ENCODE assay signal across 14 cellular contexts in genomic region chr1:228494044-228494353, GRCh38. TPM values are rescaled to one million over a fixed set of nuclear protein-coding genes. Genes with fewer than 3 reads are reported as not detected.
DNase-seq lines count a peak whose midpoint lies in the region; ATAC-seq and TF ChIP-seq lines count a peak whose summit lies in the region.
"Had no signal": no experiment of that assay in that cellular context is flagged by ENCODE, and none has a peak within 500 bp of the region (broad histone marks: within the 10 kb centered on the region; RNA-seq: fewer than 3 reads in every experiment).

No MANE protein-coding gene starts in this region.

- H2BK12ac ChIP-seq in neuronal stem cell (ENCODE audit: low read length), result no peak overlapping the region

- intact Hi-C loops in CD4-positive, alpha-beta T cell (cut with DNase I, micrococcal nuclease), result no loop called here
- intact Hi-C loops in aorta (cut with DNase I), result no loop called here
- intact Hi-C loops in breast epithelium (cut with DNase I; ENCODE audit: low total_unique reads), result loop anchor here (1.0 kb wide), 1 partner anchor 15 kb away; no protein-coding TSS in a partner anchor

- no peaks in the 10 kb centered on the region for H3K4me1 ChIP-seq in endodermal cell (ENCODE audit: control insufficient read depth, insufficient read depth, low read length)
- peaks cover 0 to 2% of the 10 kb centered on the region in 2 donors for H3K4me1 ChIP-seq in neuronal stem cell (ENCODE audit: control insufficient read depth in 2 of 2, insufficient read depth in 1 of 2, low read depth in 1 of 2, low read length in 2 of 2)
- H3K4me1 ChIP-seq in aorta (ENCODE audit: control insufficient read depth in 1 of 2, insufficient read depth in 2 of 2, low read length in 2 of 2), result no peaks in the 10 kb centered on the region
- H3K4me1 ChIP-seq in breast epithelium, result no peaks in the 10 kb centered on the region

- H3K79me1 ChIP-seq in neuronal stem cell (ENCODE audit: low read depth, low read length), result peaks cover 2% of the 10 kb centered on the region

- POLR2A ChIA-PET in CD4-positive, alpha-beta T cell (lab: Charles Lee), result interaction anchor here (0.9 kb wide), 1 partner anchor 35 kb away, joined by 3 read pairs; no protein-coding TSS in a partner anchor

- no peak overlapping the region for H2AK5ac ChIP-seq in neuronal stem cell (ENCODE audit: low read depth, low read length)

- WGBS in endodermal cell (ENCODE audit: insufficient coverage in 1 of 2, insufficient read length in 1 of 2), 2 experiments, result 89 to 100% methylated on average over 5 to 9 of the region's 9 CpGs
- WGBS in neuronal stem cell (ENCODE audit: extremely low coverage in 2 of 2, insufficient read length in 2 of 2, insufficient replicate concordance in 1 of 2), 2 donors, result no CpG with 5 or more reads among the region's 9 CpGs
- 89 to 91% methylated on average over 9 of the region's 9 CpGs for WGBS in aorta, 2 donors

- no peak for TF ChIP-seq POLR2A in breast epithelium (IDR thresholded peaks at IDR 0.05)

- H3K14ac ChIP-seq in neuronal stem cell (ENCODE audit: low read length), result no peak overlapping the region

- H3K27me3 Mint-ChIP-seq in CD4-positive, alpha-beta T cell, result no peaks in the 10 kb centered on the region
- peaks cover 4% of the 10 kb centered on the region for H3K27me3 Mint-ChIP-seq in endodermal cell (ENCODE audit: insufficient read depth)

- H4K91ac ChIP-seq in neuronal stem cell (ENCODE audit: low read depth, low read length, poor library complexity), result no peak overlapping the region

- DNase-seq in CD4-positive, alpha-beta T cell, result no peak
- peak; percentile 28 for DNase-seq in endodermal cell
- DNase-seq in neuronal stem cell (ENCODE audit: low spot score), result no peak
- no peak for DNase-seq in aorta
- no peak for DNase-seq in breast epithelium (ENCODE audit: low spot score in 2 of 2)
- no peak for DNase-seq in cerebellum (ENCODE audit: low spot score)
- DNase-seq: 8988T; CD8-positive, alpha-beta T cell; HCEC 1CT had no signal

- H2AFZ ChIP-seq in neuronal stem cell (ENCODE audit: low read length), result no peak overlapping the region
- H2AFZ ChIP-seq: GM23338 had no signal

- H3K23ac ChIP-seq in neuronal stem cell (ENCODE audit: low read depth, low read length, poor library complexity), result peak overlapping the region; percentile 49

- H3K18ac ChIP-seq in neuronal stem cell (ENCODE audit: low read length), result no peak overlapping the region

- H2BK5ac ChIP-seq in neuronal stem cell (ENCODE audit: low read length), result no peak overlapping the region

- peaks cover 79% of the 10 kb centered on the region for H3K36me3 Mint-ChIP-seq in CD4-positive, alpha-beta T cell (ENCODE audit: low read depth)
- peaks cover 61% of the 10 kb centered on the region for H3K36me3 Mint-ChIP-seq in endodermal cell (ENCODE audit: low read depth)

- no peak overlapping the region for H3K4me2 ChIP-seq in neuronal stem cell (ENCODE audit: insufficient read depth, low read length, poor library complexity, severe bottlenecking)
- H3K4me2 ChIP-seq: BLaER1, GM23338 had no signal

- no peak for TF ChIP-seq CTCF in CD4-positive, alpha-beta T cell (IDR thresholded peaks at IDR 0.05)
- TF ChIP-seq CTCF in endodermal cell (conservative IDR thresholded peaks at IDR 0.05) (no peak), breast epithelium (IDR thresholded peaks at IDR 0.05) (no peak)

- no peaks in the 10 kb centered on the region for H3K27me3 ChIP-seq in CD4-positive, alpha-beta T cell (ENCODE audit: control insufficient read depth, insufficient read depth, low read length)
- H3K27me3 ChIP-seq in endodermal cell (ENCODE audit: control insufficient read depth, insufficient read depth, low read length, poor library complexity, severe bottlenecking), result no peaks in the 10 kb centered on the region
- no peaks in the 10 kb centered on the region for H3K27me3 ChIP-seq in neuronal stem cell (ENCODE audit: control insufficient read depth in 3 of 3, insufficient read depth in 3 of 3, low read depth in 1 of 3, low read length in 3 of 3)
- H3K27me3 ChIP-seq in aorta (ENCODE audit: control insufficient read depth in 1 of 2, insufficient read depth in 2 of 2, low read length in 1 of 2), result no peaks in the 10 kb centered on the region
- no peaks in the 10 kb centered on the region for H3K27me3 ChIP-seq in breast epithelium
- H3K27me3 ChIP-seq: BLaER1 had no signal

- H3K9ac ChIP-seq in endodermal cell (ENCODE audit: extremely low read depth, low read length, poor library complexity, severe bottlenecking) (no peak overlapping the region), neuronal stem cell (ENCODE audit: low read depth, low read length, poor library complexity) (no peak overlapping the region)
- H3K9ac ChIP-seq: BLaER1 had no signal

- no peak overlapping the region for H3K4ac ChIP-seq in neuronal stem cell (ENCODE audit: low read length)

- H3K36me3 ChIP-seq in endodermal cell (ENCODE audit: control insufficient read depth, insufficient read depth, low read length), result peaks cover 51% of the 10 kb centered on the region
- peaks cover 29 to 72% of the 10 kb centered on the region in 2 donors for H3K36me3 ChIP-seq in neuronal stem cell (replicated peaks in 1 of 2; ENCODE audit: control insufficient read depth in 2 of 2, insufficient read depth in 2 of 2, low read length in 2 of 2)
- H3K36me3 ChIP-seq in aorta (ENCODE audit: control insufficient read depth in 1 of 2, insufficient read depth in 2 of 2, low read length in 1 of 2), result peaks cover 0 to 8% of the 10 kb centered on the region in 2 donors
- peaks cover 5% of the 10 kb centered on the region for H3K36me3 ChIP-seq in breast epithelium

- H3K4me3 ChIP-seq in endodermal cell (ENCODE audit: low read length), result no peak overlapping the region
- no peak overlapping the region for H3K4me3 ChIP-seq in neuronal stem cell (ENCODE audit: low read length in 2 of 2)
- no peak overlapping the region for H3K4me3 ChIP-seq in aorta (ENCODE audit: low read length in 2 of 2)
- no peak overlapping the region for H3K4me3 ChIP-seq in breast epithelium
- H3K4me3 ChIP-seq: BLaER1, GM23338 had no signal

- peaks cover 26% of the 10 kb centered on the region for H3K4me1 Mint-ChIP-seq in CD4-positive, alpha-beta T cell (ENCODE audit: low read depth)
- no peaks in the 10 kb centered on the region for H3K4me1 Mint-ChIP-seq in endodermal cell

- H2BK15ac ChIP-seq in neuronal stem cell (ENCODE audit: low read length), result no peak overlapping the region

- no peak overlapping the region for H2BK120ac ChIP-seq in neuronal stem cell (ENCODE audit: low read depth, low read length)

- H4K8ac ChIP-seq in neuronal stem cell (ENCODE audit: low read depth, low read length), result no peak overlapping the region

- no peak overlapping the region for H3K4me3 Mint-ChIP-seq in CD4-positive, alpha-beta T cell
- no peak overlapping the region for H3K4me3 Mint-ChIP-seq in endodermal cell
- H3K4me3 Mint-ChIP-seq: CD14-positive monocyte; CD8-positive, alpha-beta T cell; GM23338 had no signal

- peak overlapping the region; percentile 71 for H3K27ac Mint-ChIP-seq in CD4-positive, alpha-beta T cell
- H3K27ac Mint-ChIP-seq in endodermal cell, result no peak overlapping the region
- H3K27ac Mint-ChIP-seq: CD14-positive monocyte; CD8-positive, alpha-beta T cell; GM23338 had no signal

- no peak overlapping the region for H3K27ac ChIP-seq in CD4-positive, alpha-beta T cell (ENCODE audit: low read depth, low read length)
- H3K27ac ChIP-seq in endodermal cell (ENCODE audit: low read depth, low read length) (no peak overlapping the region), neuronal stem cell (replicated peaks; ENCODE audit: low read length) (no peak overlapping the region), aorta (ENCODE audit: low read depth in 1 of 2, low read length in 2 of 2) (no peak overlapping the region), breast epithelium (no peak overlapping the region)
- H3K27ac ChIP-seq: BLaER1, HL-60 had no signal

- H3K9me3 Mint-ChIP-seq in CD4-positive, alpha-beta T cell, result no peaks in the 10 kb centered on the region
- H3K9me3 Mint-ChIP-seq in endodermal cell, result no peaks in the 10 kb centered on the region
- H3K9me3 Mint-ChIP-seq: CD8-positive, alpha-beta T cell; GM23338 had no signal

- no peak for ATAC-seq in CD4-positive, alpha-beta T cell (ENCODE audit: poor library complexity)
- ATAC-seq in aorta (ENCODE audit: low FRiP score) (peak; percentile 10), GM19467 (IDR thresholded peaks at IDR 0.05; ENCODE audit: unreplicated experiment) (no peak)
- ATAC-seq: CD8-positive, alpha-beta T cell; GM23338 had no signal

- CTCF ChIA-PET in CD4-positive, alpha-beta T cell (lab: Charles Lee), result no interaction called here

- no peaks in the 10 kb centered on the region for H3K9me3 ChIP-seq in CD4-positive, alpha-beta T cell (ENCODE audit: control insufficient read depth, low read length)
- H3K9me3 ChIP-seq in endodermal cell (ENCODE audit: control insufficient read depth, low read length) (no peaks in the 10 kb centered on the region), neuronal stem cell (replicated peaks in 1 of 2; ENCODE audit: control insufficient read depth in 2 of 2, insufficient read depth in 1 of 2, low read depth in 1 of 2, low read length in 2 of 2) (peaks cover 0 to 2% of the 10 kb centered on the region in 2 donors), aorta (ENCODE audit: control insufficient read depth, low read length) (no peaks in the 10 kb centered on the region), breast epithelium (no peaks in the 10 kb centered on the region)
- H3K9me3 ChIP-seq: BLaER1 had no signal

RNA-seq across cellular contexts. Expression of gene RNF187, which starts 6.8 kb away (rescaled TPM):
- 10 to 100 TPM; 40.7 to 45.1 TPM for total RNA-seq in CD4-positive, alpha-beta T cell
- total RNA-seq in endodermal cell, result 100 to 1,000 TPM; 103 to 112 TPM
- 55.2 TPM for polyA plus RNA-seq in endodermal cell (2013, experiment 1 of 2)
- 42.1 TPM for polyA plus RNA-seq in endodermal cell (2013, experiment 2 of 2)
- polyA plus RNA-seq in neuronal stem cell (2013, experiment 1 of 2), result 35.9 TPM
- 35.7 TPM for polyA plus RNA-seq in neuronal stem cell (2013, experiment 2 of 2)
- 10 to 100 TPM; 52.4 to 94.0 TPM for total RNA-seq in aorta
- polyA plus RNA-seq in aorta, result 10 to 100 TPM; 22.8 to 28.5 TPM
- total RNA-seq in breast epithelium, result 10 to 100 TPM; 26.9 to 33.7 (median 33.1) TPM
- total RNA-seq in cerebellum, result 48.5 TPM
